ENCODE assay signal across 2 cellular contexts in genomic region chr21:45766501-45766900, GRCh38.
TF ChIP-seq lines count a peak whose summit lies in the region.

No MANE protein-coding gene starts in this region.

TF ChIP-seq in SK-N-SH, 30 proteins besides CTCF, POLR2A, EP300 and RAD21 (continued from another document):
- TF ChIP-seq SIN3A (IDR thresholded peaks at IDR 0.05; ENCODE audit: borderline replicate concordance, low read depth, low read length) (no peak), NFIC (IDR thresholded peaks at IDR 0.05; ENCODE audit: borderline replicate concordance) (no peak), USF2 (IDR thresholded peaks at IDR 0.05; ENCODE audit: borderline replicate concordance, low read depth, low read length) (no peak)

TF ChIP-seq in SK-N-SH treated with all-trans-retinoic acid at 6 μM for 48 hours, 23 proteins besides CTCF, POLR2A, EP300 and RAD21 (continued from another document):
- no peak for TF ChIP-seq CREB5 (CRISPR knock-in tag; IDR thresholded peaks at IDR 0.05; ENCODE audit: low read depth)
- TF ChIP-seq ESRRG (CRISPR knock-in tag; IDR thresholded peaks at IDR 0.05): no peak
TF ChIP-seq in SK-N-SH treated with all-trans-retinoic acid at 6 μM for 48 hours: peak in this region for 0.
